Comparison of ENCODE assay signal across 1 cellular context in the genomic region with DNA sequence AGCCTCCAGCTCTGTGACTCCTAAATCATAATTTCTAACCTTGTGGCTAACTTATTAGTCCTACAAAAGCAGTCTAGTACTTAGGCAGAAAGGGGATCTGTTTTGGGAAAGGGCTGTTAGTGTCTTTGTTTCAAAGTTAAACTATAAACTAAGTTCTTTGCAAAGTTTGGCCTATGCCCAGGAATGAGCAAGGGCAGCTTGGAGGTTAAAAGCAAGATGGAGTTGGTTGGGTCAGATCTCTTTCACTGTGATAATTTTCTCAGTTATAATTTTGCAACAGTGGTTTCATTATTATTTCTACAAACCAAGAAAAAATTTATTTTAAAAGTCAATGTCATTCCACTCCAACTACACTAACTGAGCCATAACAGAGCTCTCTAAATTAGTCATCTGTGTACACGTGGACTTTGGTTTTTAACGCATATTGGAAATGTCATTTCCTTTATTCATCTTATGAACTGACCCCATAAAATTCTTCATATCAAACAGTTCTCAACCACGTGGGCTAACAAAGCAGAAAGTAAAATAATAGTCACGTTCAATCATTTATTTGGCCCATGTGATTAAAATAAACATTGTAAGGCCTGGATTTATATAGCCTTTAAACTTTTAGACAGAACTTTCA.
TF ChIP-seq lines count a peak whose summit lies in the region.

No MANE protein-coding gene starts in this region.

TF ChIP-seq in GM12878, 131 proteins besides CTCF, POLR2A, EP300 and RAD21 (continued from another document):
- TF ChIP-seq CUX1 (IDR thresholded peaks at IDR 0.05; ENCODE audit: insufficient replicate concordance, low read depth, low read length) (no peak), RAD51 (IDR thresholded peaks at IDR 0.05) (peak; percentile 23; the same call in 1 of the 2 replicates), MTA3 (IDR thresholded peaks at IDR 0.05; ENCODE audit: borderline replicate concordance, low read length) (peak; percentile 60; the same call in 1 of the 2 replicates), YBX1 (IDR thresholded peaks at IDR 0.05) (no peak), ATF2 (IDR thresholded peaks at IDR 0.05; ENCODE audit: low read length) (peak; percentile 86), NRF1 (conservative IDR thresholded peaks at IDR 0.05; ENCODE audit: low read depth, low read length) (no peak), FOXM1 (IDR thresholded peaks at IDR 0.05; ENCODE audit: low read depth, low read length) (peak; percentile 71; the same call in 1 of the 2 replicates), NFIC (IDR thresholded peaks at IDR 0.05; ENCODE audit: low read depth, low read length) (peak; percentile 88), CHD1 (IDR thresholded peaks at IDR 0.05; ENCODE audit: low read depth, low read length) (no peak), CREM (IDR thresholded peaks at IDR 0.05; ENCODE audit: low read depth) (peak; percentile 45), JUNB (IDR thresholded peaks at IDR 0.05) (peak; percentile 97), DPF2 (IDR thresholded peaks at IDR 0.05) (0 out of 2 replicates have a peak, but pooled peaks have one; percentile 17), ZNF687 (IDR thresholded peaks at IDR 0.05) (peak; percentile 23; the same call in 1 of the 2 replicates), TCF7 (IDR thresholded peaks at IDR 0.05; ENCODE audit: borderline replicate concordance) (0 out of 2 replicates have a peak, but pooled peaks have one; percentile 41), MEF2A (IDR thresholded peaks at IDR 0.05; ENCODE audit: insufficient read depth, low read depth, low read length) (peak; percentile 81), ETV6 (conservative IDR thresholded peaks at IDR 0.05 in 1 of 2, IDR thresholded peaks at IDR 0.05 in 1 of 2; ENCODE audit: borderline replicate concordance in 1 of 2, low read depth in 1 of 2) (peak in 1 of 2 experiments; percentile 25; a peak in 1 of 4 replicates), GABPA (IDR thresholded peaks at IDR 0.05; ENCODE audit: low read depth) (0 out of 2 replicates have a peak, but pooled peaks have one; percentile 49), ZBED1 (IDR thresholded peaks at IDR 0.05; ENCODE audit: borderline replicate concordance) (peak; percentile 63; the same call in 1 of the 2 replicates), CBFB (IDR thresholded peaks at IDR 0.05; ENCODE audit: low read depth) (0 out of 2 replicates have a peak, but pooled peaks have one; percentile 41), RUNX3 (IDR thresholded peaks at IDR 0.05; ENCODE audit: low read length) (peak; percentile 81)
- TF ChIP-seq, protein P1, sequence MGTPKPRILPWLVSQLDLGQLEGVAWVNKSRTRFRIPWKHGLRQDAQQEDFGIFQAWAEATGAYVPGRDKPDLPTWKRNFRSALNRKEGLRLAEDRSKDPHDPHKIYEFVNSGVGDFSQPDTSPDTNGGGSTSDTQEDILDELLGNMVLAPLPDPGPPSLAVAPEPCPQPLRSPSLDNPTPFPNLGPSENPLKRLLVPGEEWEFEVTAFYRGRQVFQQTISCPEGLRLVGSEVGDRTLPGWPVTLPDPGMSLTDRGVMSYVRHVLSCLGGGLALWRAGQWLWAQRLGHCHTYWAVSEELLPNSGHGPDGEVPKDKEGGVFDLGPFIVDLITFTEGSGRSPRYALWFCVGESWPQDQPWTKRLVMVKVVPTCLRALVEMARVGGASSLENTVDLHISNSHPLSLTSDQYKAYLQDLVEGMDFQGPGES (IDR thresholded peaks at IDR 0.05), result no peak
- TF ChIP-seq, protein P2, sequence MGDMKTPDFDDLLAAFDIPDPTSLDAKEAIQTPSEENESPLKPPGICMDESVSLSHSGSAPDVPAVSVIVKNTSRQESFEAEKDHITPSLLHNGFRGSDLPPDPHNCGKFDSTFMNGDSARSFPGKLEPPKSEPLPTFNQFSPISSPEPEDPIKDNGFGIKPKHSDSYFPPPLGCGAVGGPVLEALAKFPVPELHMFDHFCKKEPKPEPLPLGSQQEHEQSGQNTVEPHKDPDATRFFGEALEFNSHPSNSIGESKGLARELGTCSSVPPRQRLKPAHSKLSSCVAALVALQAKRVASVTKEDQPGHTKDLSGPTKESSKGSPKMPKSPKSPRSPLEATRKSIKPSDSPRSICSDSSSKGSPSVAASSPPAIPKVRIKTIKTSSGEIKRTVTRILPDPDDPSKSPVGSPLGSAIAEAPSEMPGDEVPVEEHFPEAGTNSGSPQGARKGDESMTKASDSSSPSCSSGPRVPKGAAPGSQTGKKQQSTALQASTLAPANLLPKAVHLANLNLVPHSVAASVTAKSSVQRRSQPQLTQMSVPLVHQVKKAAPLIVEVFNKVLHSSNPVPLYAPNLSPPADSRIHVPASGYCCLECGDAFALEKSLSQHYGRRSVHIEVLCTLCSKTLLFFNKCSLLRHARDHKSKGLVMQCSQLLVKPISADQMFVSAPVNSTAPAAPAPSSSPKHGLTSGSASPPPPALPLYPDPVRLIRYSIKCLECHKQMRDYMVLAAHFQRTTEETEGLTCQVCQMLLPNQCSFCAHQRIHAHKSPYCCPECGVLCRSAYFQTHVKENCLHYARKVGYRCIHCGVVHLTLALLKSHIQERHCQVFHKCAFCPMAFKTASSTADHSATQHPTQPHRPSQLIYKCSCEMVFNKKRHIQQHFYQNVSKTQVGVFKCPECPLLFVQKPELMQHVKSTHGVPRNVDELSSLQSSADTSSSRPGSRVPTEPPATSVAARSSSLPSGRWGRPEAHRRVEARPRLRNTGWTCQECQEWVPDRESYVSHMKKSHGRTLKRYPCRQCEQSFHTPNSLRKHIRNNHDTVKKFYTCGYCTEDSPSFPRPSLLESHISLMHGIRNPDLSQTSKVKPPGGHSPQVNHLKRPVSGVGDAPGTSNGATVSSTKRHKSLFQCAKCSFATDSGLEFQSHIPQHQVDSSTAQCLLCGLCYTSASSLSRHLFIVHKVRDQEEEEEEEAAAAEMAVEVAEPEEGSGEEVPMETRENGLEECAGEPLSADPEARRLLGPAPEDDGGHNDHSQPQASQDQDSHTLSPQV (IDR thresholded peaks at IDR 0.05), result 0 out of 2 replicates have a peak, but pooled peaks have one; percentile 58
TF ChIP-seq in GM12878: peak in this region for 19.
